9 cellular contexts compared by ENCODE assay signal in the genomic region with DNA sequence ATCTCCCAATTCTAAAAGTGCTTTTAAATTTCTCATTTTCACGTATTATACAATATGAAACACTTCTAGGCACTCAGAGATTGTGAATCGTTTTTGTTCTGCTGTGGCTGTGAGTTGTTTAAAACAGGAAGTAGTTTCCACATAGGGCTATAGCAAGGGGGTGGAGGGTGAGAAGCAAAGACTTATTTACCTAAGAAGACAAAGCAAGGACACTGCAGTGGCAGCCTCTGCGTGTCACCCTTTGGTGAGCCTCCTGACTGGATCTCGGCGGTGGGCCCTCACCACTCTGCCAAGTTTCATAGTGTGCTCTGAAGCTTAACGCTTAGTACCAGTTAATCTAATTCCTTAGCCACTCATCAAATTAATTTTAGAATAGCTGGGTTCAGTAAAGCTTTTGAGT. TPM values are rescaled to one million over a fixed set of nuclear protein-coding genes. Genes with fewer than 3 reads are reported as not detected.
DNase-seq lines count a peak whose midpoint lies in the region; ATAC-seq and TF ChIP-seq lines count a peak whose summit lies in the region.
"Had no signal": no experiment of that assay in that cellular context is flagged by ENCODE, and none has a peak within 500 bp of the region (broad histone marks: within the 10 kb centered on the region; RNA-seq: fewer than 3 reads in every experiment).

No MANE protein-coding gene starts in this region.

- in situ Hi-C loops in GM13977 (cut with MboI; ENCODE audit: low pct_unique_long_range_greater_than_20kb, low sequenced_read_pairs, unreplicated experiment): loop anchor here (25.0 kb wide), 1 partner anchor 586 kb away; no protein-coding TSS in a partner anchor

- intact Hi-C loops in dorsolateral prefrontal cortex (cut with DNase I): no loop called here

- no peak overlapping the region for H3K27ac ChIP-seq in dorsolateral prefrontal cortex

- H3K4me1 Mint-ChIP-seq in effector memory CD8-positive, alpha-beta T cell (ENCODE audit: low read depth in 2 of 2): peaks cover 2 to 6% of the 10 kb centered on the region in 2 donors

- no peak for TF ChIP-seq POLR2A in erythroblast (IDR thresholded peaks at IDR 0.05; ENCODE audit: low read length)

- H3K9me3 Mint-ChIP-seq in effector memory CD8-positive, alpha-beta T cell: no peaks in the 10 kb centered on the region

- no peak overlapping the region for H3K27ac Mint-ChIP-seq in effector memory CD8-positive, alpha-beta T cell

- peaks cover 14 to 54% of the 10 kb centered on the region in 2 donors for H3K27me3 Mint-ChIP-seq in effector memory CD8-positive, alpha-beta T cell

- ATAC-seq in GM21515 (IDR thresholded peaks at IDR 0.05; ENCODE audit: unreplicated experiment): peak; percentile 93
- ATAC-seq in HG03575 (IDR thresholded peaks at IDR 0.05; ENCODE audit: extremely low read depth, insufficient number of reproducible peaks, low FRiP score, unreplicated experiment): peak; percentile 85
- ATAC-seq in effector memory CD8-positive, alpha-beta T cell (replicated peaks): peak; percentile 65

- H3K4me3 Mint-ChIP-seq in effector memory CD8-positive, alpha-beta T cell: no peak overlapping the region

- peaks cover 0 to 29% (median 0%) of the 10 kb centered on the region in 45 donors for H3K27me3 ChIP-seq in dorsolateral prefrontal cortex

- TF ChIP-seq CTCF in GM13977 (IDR thresholded peaks at IDR 0.05; ENCODE audit: extremely low read depth, insufficient read depth, missing control alignments) (no peak), dorsolateral prefrontal cortex (IDR thresholded peaks at IDR 0.05 in 54 of 56, conservative IDR thresholded peaks at IDR 0.05 in 2 of 56; ENCODE audit: low read depth in 1 of 56, partially characterized antibody in 56 of 56) (no peak)

- H3K4me3 ChIP-seq in dorsolateral prefrontal cortex: no peak overlapping the region

- DNase-seq in GM13977 (ENCODE audit: low spot score) (peak; percentile 11), erythroblast (lab: John Stamatoyannopoulos, UW) (no peak), dorsolateral prefrontal cortex (no peak), NCI-H446 treated with DMSO at 0.1 percent for 48 hours (lab: John Stamatoyannopoulos, UW) (no peak)
- DNase-seq in effector memory CD8-positive, alpha-beta T cell: no peak
- no peak for DNase-seq in activated T-cell treated with anti-CD3 and anti-CD28 coated beads, Interleukin-2, amount 50 U/mL, for 48 hours
- DNase-seq: kidney had no signal

- H3K36me3 Mint-ChIP-seq in effector memory CD8-positive, alpha-beta T cell (ENCODE audit: insufficient read depth): no peaks in the 10 kb centered on the region

RNA-seq across cellular contexts. Expression of a gene that starts 56.8 kb away (rescaled TPM):
- 10 to 100 TPM in 22 of 120 experiments, 1 to 10 TPM in 98; 2.4 to 19.4 (median 6.7) TPM for total RNA-seq in dorsolateral prefrontal cortex
